30 cellular contexts compared by ENCODE assay signal in the genomic region with DNA sequence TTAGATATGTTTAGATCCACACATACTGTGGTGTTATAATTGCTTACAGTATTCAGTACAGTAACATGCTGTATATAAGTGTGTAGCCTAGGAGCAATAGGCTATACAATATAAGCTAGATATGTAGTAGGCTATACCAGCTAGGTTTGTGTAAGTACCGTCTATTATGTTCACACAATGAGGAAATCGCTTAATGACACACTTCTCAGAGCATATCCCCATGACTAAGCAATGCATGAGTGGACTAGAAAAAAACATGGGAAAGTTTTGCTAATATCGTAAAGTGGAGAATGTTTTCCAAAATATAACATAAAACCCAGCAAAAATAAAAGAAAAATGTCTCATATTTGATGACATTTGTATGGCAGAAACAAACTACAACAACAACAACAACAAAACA.
"Had no signal": no experiment of that assay in that cellular context is flagged by ENCODE, and none has a peak within 500 bp of the region (broad histone marks: within the 10 kb centered on the region; RNA-seq: fewer than 3 reads in every experiment).

No MANE protein-coding gene starts in this region.

- DNase-seq: activated CD4-positive, alpha-beta T cell treated with anti-CD3 and anti-CD28 coated beads for 4 hours; activated CD4-positive, alpha-beta T cell treated with anti-CD3 and anti-CD28 coated beads, Interleukin-2, amount 50 U/mL, for 48 hours; activated CD8-positive, alpha-beta memory T cell treated with anti-CD3 and anti-CD28 coated beads for 24 hours; activated gamma-delta T cell; activated naive CD4-positive, alpha-beta T cell treated with anti-CD3 and anti-CD28 coated beads, Interleukin-2, amount 10 ng/mL, durations not matched to agents 7 days and 5 days; activated naive CD8-positive, alpha-beta T cell treated with anti-CD3 and anti-CD28 coated beads, Interleukin-2, amount 10 ng/mL, durations not matched to agents 7 days and 5 days; brain microvascular endothelial cell; endodermal cell; esophagus squamous epithelium; gastrocnemius medialis; glutamatergic neuron; left lung; lower lobe of right lung; mesendoderm; natural killer cell; occipital lobe; stimulated activated CD4-positive, alpha-beta T cell treated with anti-CD3 and anti-CD28 coated beads, Interleukin-1b, Interleukin-23, amount 100 ng/mL, for 48 hours; stimulated activated CD4-positive, alpha-beta T cell treated with anti-CD3 and anti-CD28 coated beads, Interleukin-4, amount 100 ng/mL, for 4 hours; stimulated activated CD8-positive, alpha-beta memory T cell treated with anti-CD3 and anti-CD28 coated beads, Interleukin-4, amount 100 ng/mL, for 48 hours; stomach; thyroid gland; upper lobe of left lung had no signal

- H2AFZ ChIP-seq: neural progenitor cell, parathyroid adenoma had no signal

- ATAC-seq: gastrocnemius medialis; left lung; lower lobe of right lung; natural killer cell; stimulated activated memory B cell treated with anti-CD40 and anti-IgM and Interleukin-4, amounts not matched to agents 10 μg/mL and 1 μg/mL and 100 μg/mL, for 72 hours had no signal

- H3K4me2 ChIP-seq: neural progenitor cell, smooth muscle cell had no signal

- H3K27me3 ChIP-seq: brain microvascular endothelial cell, gastrocnemius medialis, left lung, neural progenitor cell, right atrium auricular region, stomach, thyroid gland, upper lobe of left lung had no signal

- H3K9me3 ChIP-seq: esophagus squamous epithelium, gastrocnemius medialis, left lung, lower lobe of right lung, right atrium auricular region, stomach, thyroid gland, upper lobe of left lung had no signal

- H3K27ac ChIP-seq: brain microvascular endothelial cell, esophagus squamous epithelium, gastrocnemius medialis, left lung, lower lobe of right lung, neural progenitor cell, parathyroid adenoma, right atrium auricular region, stomach, thyroid gland, upper lobe of left lung, VCaP had no signal

- FAIRE-seq: astrocyte, islet of Langerhans had no signal

- H3K36me3 ChIP-seq: brain microvascular endothelial cell, esophagus squamous epithelium, gastrocnemius medialis, left lung, lower lobe of right lung, neural progenitor cell, right atrium auricular region, stomach, thyroid gland, upper lobe of left lung had no signal

- H3K9ac ChIP-seq: neural progenitor cell, parathyroid adenoma had no signal

- H3K4me3 ChIP-seq: esophagus squamous epithelium, gastrocnemius medialis, left lung, lower lobe of right lung, neural progenitor cell, right atrium auricular region, smooth muscle cell, stomach, thyroid gland, upper lobe of left lung had no signal

- H3K4me1 ChIP-seq: esophagus squamous epithelium, gastrocnemius medialis, left lung, lower lobe of right lung, neural progenitor cell, parathyroid adenoma, right atrium auricular region, stomach, thyroid gland, upper lobe of left lung had no signal

- H3K79me2 ChIP-seq: parathyroid adenoma had no signal
